1 cellular context compared by ENCODE assay signal in the genomic region with DNA sequence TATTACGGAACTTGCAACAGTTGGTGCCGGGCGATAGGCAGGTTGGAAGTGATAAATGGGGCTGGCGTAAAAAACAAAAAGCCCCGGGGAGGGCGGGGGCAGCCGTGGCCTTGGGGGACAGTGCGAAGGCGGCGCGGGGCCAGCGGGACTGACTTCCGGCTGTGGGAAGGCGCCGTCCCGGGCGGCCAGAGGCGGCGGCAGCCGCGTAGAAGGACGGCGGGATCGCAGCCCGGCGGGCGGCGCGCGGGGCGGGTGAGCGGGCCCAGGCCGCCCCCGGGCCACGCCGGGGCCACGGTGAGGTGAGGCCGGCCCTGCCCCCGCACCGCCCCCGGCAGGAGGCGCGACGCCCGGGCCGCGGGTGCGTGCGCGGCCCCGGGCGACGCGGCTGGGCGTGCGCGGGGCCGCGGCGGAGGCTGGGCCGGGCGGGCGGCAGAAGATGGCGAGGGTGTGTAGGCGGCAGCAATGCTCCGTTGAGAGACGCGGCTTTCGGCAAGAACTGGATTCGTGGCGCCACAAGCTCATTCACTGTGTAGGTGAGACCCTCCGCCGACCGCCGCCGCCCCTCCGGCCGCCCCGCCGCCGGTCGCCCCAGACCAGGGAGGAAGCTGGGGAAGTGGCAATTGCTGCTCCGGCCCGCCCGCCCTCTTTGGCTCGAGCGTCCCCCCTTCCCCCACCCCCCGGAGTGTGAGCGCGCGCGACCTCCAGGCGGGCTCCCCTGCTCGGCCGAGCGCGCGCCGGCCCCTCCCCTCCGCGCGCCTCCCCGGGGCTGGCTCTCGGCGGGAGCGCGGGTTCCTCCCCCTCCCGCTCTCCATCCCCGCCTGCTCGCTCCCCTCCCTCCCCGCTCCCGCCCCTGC.
TF ChIP-seq lines count a peak whose summit lies in the region.

A gene (plus strand): TSS at position 432 of the 854 bp plus-strand sequence. CDS start 116,760 bp downstream, outside the sequence.

TF ChIP-seq in GM12878, 131 proteins besides CTCF, POLR2A, EP300 and RAD21 (continued from another document):
- TF ChIP-seq, protein P1, sequence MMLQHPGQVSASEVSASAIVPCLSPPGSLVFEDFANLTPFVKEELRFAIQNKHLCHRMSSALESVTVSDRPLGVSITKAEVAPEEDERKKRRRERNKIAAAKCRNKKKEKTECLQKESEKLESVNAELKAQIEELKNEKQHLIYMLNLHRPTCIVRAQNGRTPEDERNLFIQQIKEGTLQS (IDR thresholded peaks at IDR 0.05; ENCODE audit: borderline replicate concordance, extremely low read depth, low read depth, low read length): no peak
- TF ChIP-seq SP1 (IDR thresholded peaks at IDR 0.05; ENCODE audit: low read depth, low read length): no peak
- peak; percentile 69; the same call in 1 of the 2 replicates for TF ChIP-seq TAF1 (IDR thresholded peaks at IDR 0.05; ENCODE audit: borderline replicate concordance, low read depth, low read length)
- TF ChIP-seq, protein P2, sequence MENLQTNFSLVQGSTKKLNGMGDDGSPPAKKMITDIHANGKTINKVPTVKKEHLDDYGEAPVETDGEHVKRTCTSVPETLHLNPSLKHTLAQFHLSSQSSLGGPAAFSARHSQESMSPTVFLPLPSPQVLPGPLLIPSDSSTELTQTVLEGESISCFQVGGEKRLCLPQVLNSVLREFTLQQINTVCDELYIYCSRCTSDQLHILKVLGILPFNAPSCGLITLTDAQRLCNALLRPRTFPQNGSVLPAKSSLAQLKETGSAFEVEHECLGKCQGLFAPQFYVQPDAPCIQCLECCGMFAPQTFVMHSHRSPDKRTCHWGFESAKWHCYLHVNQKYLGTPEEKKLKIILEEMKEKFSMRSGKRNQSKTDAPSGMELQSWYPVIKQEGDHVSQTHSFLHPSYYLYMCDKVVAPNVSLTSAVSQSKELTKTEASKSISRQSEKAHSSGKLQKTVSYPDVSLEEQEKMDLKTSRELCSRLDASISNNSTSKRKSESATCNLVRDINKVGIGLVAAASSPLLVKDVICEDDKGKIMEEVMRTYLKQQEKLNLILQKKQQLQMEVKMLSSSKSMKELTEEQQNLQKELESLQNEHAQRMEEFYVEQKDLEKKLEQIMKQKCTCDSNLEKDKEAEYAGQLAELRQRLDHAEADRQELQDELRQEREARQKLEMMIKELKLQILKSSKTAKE (IDR thresholded peaks at IDR 0.05; ENCODE audit: low read depth, poor library complexity, severe bottlenecking): no peak
- TF ChIP-seq, protein P3, sequence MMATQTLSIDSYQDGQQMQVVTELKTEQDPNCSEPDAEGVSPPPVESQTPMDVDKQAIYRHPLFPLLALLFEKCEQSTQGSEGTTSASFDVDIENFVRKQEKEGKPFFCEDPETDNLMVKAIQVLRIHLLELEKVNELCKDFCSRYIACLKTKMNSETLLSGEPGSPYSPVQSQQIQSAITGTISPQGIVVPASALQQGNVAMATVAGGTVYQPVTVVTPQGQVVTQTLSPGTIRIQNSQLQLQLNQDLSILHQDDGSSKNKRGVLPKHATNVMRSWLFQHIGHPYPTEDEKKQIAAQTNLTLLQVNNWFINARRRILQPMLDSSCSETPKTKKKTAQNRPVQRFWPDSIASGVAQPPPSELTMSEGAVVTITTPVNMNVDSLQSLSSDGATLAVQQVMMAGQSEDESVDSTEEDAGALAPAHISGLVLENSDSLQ (IDR thresholded peaks at IDR 0.05): 0 out of 2 replicates have a peak, but pooled peaks have one; percentile 24
- no peak for TF ChIP-seq SIX5 (IDR thresholded peaks at IDR 0.05; ENCODE audit: low read depth, low read length, severe bottlenecking)
- TF ChIP-seq POU2F2 (IDR thresholded peaks at IDR 0.05; ENCODE audit: borderline replicate concordance, low read depth, low read length): 0 out of 3 replicates have a peak, but pooled peaks have one; percentile 16
